ENCODE assay signal across 1 cellular context in the genomic region with DNA sequence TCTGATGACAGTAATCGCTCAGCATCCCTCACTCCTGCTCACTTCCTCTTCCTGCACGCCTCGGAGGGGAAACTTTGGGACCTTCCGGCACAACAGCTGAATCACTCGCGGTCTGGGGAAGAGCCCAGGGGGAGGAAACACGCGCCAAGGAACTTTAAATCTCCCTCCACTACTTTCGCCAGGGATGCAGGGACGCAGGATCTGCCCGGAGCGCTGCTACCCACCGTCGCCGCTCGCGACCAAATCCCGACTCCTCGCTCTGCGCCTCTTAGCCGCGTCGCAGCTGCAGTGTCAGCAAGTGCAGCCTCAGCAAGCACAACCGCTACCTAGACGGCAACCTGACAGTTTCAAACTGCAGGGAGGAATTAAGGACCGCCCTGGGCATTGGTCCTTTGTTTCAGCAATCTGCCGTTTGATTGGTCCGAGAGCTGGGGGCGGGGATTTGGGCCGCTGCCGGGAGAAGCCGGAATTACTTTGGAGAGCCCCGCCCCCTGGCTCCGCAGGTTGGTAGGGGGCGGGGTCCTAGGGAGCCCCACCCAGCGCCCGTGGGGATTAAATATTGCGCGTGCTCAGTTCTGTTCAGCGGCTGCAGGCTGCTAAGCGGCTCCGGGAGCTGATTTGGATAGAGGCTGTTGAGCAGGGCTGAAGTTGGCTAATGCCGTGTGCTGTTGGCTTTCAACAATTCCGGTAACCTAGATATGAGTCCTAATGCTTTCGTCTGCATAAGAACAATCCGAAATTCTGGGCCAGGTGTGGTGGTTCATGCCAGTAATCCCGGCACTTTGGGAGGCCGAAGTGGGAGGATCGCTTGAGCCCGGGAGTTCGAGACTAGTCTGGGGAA.
TF ChIP-seq lines count a peak whose summit lies in the region.

A gene with protein sequence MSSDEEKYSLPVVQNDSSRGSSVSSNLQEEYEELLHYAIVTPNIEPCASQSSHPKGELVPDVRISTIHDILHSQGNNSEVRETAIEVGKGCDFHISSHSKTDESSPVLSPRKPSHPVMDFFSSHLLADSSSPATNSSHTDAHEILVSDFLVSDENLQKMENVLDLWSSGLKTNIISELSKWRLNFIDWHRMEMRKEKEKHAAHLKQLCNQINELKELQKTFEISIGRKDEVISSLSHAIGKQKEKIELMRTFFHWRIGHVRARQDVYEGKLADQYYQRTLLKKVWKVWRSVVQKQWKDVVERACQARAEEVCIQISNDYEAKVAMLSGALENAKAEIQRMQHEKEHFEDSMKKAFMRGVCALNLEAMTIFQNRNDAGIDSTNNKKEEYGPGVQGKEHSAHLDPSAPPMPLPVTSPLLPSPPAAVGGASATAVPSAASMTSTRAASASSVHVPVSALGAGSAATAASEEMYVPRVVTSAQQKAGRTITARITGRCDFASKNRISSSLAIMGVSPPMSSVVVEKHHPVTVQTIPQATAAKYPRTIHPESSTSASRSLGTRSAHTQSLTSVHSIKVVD (minus strand): TSS at position 356 of the 841 bp plus-strand sequence. CDS start 4,500 bp downstream, outside the sequence.

TF ChIP-seq in K562, 482 proteins besides CTCF, POLR2A, EP300 and RAD21 (continued from another document and continues in another):
- TF ChIP-seq, protein P1, sequence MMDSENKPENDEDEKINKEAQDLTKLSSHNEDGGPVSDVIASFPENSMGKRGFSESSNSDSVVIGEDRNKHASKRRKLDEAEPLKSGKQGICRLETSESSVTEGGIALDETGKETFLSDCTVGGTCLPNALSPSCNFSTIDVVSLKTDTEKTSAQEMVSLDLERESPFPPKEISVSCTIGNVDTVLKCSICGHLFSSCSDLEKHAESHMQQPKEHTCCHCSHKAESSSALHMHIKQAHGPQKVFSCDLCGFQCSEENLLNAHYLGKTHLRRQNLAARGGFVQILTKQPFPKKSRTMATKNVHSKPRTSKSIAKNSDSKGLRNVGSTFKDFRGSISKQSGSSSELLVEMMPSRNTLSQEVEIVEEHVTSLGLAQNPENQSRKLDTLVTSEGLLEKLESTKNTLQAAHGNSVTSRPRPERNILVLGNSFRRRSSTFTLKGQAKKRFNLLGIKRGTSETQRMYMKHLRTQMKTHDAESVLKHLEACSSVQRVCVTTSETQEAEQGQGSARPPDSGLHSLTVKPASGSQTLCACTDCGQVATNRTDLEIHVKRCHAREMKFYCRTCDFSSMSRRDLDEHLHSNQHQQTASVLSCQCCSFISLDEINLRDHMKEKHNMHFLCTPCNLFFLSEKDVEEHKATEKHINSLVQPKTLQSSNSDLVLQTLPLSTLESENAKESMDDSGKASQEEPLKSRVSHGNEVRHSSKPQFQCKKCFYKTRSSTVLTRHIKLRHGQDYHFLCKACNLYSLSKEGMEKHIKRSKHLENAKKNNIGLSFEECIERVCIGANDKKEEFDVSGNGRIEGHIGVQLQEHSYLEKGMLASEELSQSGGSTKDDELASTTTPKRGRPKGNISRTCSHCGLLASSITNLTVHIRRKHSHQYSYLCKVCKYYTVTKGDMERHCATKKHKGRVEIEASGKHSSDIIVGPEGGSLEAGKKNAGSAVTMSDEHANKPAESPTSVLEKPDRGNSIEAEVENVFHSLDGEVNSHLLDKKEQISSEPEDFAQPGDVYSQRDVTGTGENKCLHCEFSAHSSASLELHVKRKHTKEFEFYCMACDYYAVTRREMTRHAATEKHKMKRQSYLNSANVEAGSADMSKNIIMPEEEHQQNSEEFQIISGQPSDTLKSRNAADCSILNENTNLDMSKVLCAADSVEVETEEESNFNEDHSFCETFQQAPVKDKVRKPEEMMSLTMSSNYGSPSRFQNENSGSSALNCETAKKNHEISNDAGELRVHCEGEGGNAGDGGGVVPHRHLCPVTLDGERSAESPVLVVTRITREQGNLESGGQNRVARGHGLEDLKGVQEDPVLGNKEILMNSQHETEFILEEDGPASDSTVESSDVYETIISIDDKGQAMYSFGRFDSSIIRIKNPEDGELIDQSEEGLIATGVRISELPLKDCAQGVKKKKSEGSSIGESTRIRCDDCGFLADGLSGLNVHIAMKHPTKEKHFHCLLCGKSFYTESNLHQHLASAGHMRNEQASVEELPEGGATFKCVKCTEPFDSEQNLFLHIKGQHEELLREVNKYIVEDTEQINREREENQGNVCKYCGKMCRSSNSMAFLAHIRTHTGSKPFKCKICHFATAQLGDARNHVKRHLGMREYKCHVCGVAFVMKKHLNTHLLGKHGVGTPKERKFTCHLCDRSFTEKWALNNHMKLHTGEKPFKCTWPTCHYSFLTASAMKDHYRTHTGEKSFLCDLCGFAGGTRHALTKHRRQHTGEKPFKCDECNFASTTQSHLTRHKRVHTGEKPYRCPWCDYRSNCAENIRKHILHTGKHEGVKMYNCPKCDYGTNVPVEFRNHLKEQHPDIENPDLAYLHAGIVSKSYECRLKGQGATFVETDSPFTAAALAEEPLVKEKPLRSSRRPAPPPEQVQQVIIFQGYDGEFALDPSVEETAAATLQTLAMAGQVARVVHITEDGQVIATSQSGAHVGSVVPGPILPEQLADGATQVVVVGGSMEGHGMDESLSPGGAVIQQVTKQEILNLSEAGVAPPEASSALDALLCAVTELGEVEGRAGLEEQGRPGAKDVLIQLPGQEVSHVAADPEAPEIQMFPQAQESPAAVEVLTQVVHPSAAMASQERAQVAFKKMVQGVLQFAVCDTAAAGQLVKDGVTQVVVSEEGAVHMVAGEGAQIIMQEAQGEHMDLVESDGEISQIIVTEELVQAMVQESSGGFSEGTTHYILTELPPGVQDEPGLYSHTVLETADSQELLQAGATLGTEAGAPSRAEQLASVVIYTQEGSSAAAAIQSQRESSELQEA (IDR thresholded peaks at IDR 0.05; ENCODE audit: low read depth) = peak; percentile 79
- TF ChIP-seq GATAD2B (IDR thresholded peaks at IDR 0.05; ENCODE audit: borderline replicate concordance) (peak; percentile 73; the same call in 1 of the 2 replicates), DMBX1 (CRISPR knock-in tag; IDR thresholded peaks at IDR 0.05; ENCODE audit: borderline replicate concordance) (no peak), SMAD2 (IDR thresholded peaks at IDR 0.05; ENCODE audit: low read depth, low read length) (no peak), HDAC3 (IDR thresholded peaks at IDR 0.05; ENCODE audit: borderline replicate concordance, partially characterized antibody) (peak; percentile 58), GABPB1 (CRISPR knock-in tag; IDR thresholded peaks at IDR 0.05) (peak; percentile 90; the same call in 1 of the 2 replicates), MIER1 (IDR thresholded peaks at IDR 0.05; ENCODE audit: low read depth) (0 out of 2 replicates have a peak, but pooled peaks have one; percentile 32), KLF13 (tag; IDR thresholded peaks at IDR 0.05; ENCODE audit: borderline replicate concordance, low read depth) (peak; percentile 21; the same call in 1 of the 2 replicates), ETV1 (tag; conservative IDR thresholded peaks at IDR 0.05; ENCODE audit: low read depth) (peak; percentile 89), ZNF224 (CRISPR knock-in tag; IDR thresholded peaks at IDR 0.05) (peak; percentile 32; the same call in 1 of the 2 replicates), TFAM (CRISPR knock-in tag; conservative IDR thresholded peaks at IDR 0.05) (no peak), DPF2 (IDR thresholded peaks at IDR 0.05) (peak; percentile 57; the same call in 1 of the 2 replicates), XRCC5 (IDR thresholded peaks at IDR 0.05; ENCODE audit: low read depth, low read length) (no peak), CHD2 (IDR thresholded peaks at IDR 0.05; ENCODE audit: low read depth, low read length) (peak; percentile 69; the same call in 1 of the 2 replicates), NFIC (IDR thresholded peaks at IDR 0.05) (peak; percentile 87), HDAC8 (tag; IDR thresholded peaks at IDR 0.05) (no peak), TAF1 (IDR thresholded peaks at IDR 0.05; ENCODE audit: control insufficient read depth, extremely low read depth, insufficient read depth, low read length, severe bottlenecking) (peak; percentile 85), GABPB2 (CRISPR knock-in tag; conservative IDR thresholded peaks at IDR 0.05) (no peak), FOXK2 (conservative IDR thresholded peaks at IDR 0.05 in 1 of 2, IDR thresholded peaks at IDR 0.05 in 1 of 2; ENCODE audit: low read depth in 2 of 2) (peak; percentile 86 to 87), POLR2AphosphoS2 (IDR thresholded peaks at IDR 0.05; ENCODE audit: low read length) (peak; percentile 64; the same call in 1 of the 2 replicates), RHOXF2B (CRISPR knock-in tag; conservative IDR thresholded peaks at IDR 0.05) (no peak), BMI1 (IDR thresholded peaks at IDR 0.05; ENCODE audit: low read length) (no peak), RBBP5 (IDR thresholded peaks at IDR 0.05; ENCODE audit: borderline replicate concordance, insufficient read depth, low read length, poor library complexity, severe bottlenecking) (peak; percentile 90), CAMTA2 (CRISPR knock-in tag; conservative IDR thresholded peaks at IDR 0.05) (no peak), NBN (IDR thresholded peaks at IDR 0.05; ENCODE audit: low read depth) (peak; percentile 66), DACH1 (IDR thresholded peaks at IDR 0.05; ENCODE audit: partially characterized antibody) (peak; percentile 76), ESRRA (IDR thresholded peaks at IDR 0.05; ENCODE audit: borderline replicate concordance, low read depth) (peak; percentile 57; the same call in 1 of the 2 replicates), MXI1 (IDR thresholded peaks at IDR 0.05; ENCODE audit: low read depth, low read length) (peak; percentile 74), PTTG1 (tag; IDR thresholded peaks at IDR 0.05; ENCODE audit: low read depth) (no peak), TEAD4 (IDR thresholded peaks at IDR 0.05; ENCODE audit: low read length) (no peak), TEAD4 (CRISPR knock-in tag; IDR thresholded peaks at IDR 0.05; ENCODE audit: borderline replicate concordance) (no peak), HMGN3 (IDR thresholded peaks at IDR 0.05; ENCODE audit: borderline replicate concordance, extremely low read depth, insufficient read length, low read depth, low read length) (peak; percentile 35)
- TF ChIP-seq, protein P2, sequence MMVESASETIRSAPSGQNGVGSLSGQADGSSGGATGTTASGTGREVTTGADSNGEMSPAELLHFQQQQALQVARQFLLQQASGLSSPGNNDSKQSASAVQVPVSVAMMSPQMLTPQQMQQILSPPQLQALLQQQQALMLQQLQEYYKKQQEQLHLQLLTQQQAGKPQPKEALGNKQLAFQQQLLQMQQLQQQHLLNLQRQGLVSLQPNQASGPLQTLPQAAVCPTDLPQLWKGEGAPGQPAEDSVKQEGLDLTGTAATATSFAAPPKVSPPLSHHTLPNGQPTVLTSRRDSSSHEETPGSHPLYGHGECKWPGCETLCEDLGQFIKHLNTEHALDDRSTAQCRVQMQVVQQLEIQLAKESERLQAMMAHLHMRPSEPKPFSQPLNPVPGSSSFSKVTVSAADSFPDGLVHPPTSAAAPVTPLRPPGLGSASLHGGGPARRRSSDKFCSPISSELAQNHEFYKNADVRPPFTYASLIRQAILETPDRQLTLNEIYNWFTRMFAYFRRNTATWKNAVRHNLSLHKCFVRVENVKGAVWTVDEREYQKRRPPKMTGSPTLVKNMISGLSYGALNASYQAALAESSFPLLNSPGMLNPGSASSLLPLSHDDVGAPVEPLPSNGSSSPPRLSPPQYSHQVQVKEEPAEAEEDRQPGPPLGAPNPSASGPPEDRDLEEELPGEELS (CRISPR knock-in tag; IDR thresholded peaks at IDR 0.05; ENCODE audit: borderline replicate concordance) = peak; percentile 29; the same call in 1 of the 2 replicates
- TF ChIP-seq, protein P3, sequence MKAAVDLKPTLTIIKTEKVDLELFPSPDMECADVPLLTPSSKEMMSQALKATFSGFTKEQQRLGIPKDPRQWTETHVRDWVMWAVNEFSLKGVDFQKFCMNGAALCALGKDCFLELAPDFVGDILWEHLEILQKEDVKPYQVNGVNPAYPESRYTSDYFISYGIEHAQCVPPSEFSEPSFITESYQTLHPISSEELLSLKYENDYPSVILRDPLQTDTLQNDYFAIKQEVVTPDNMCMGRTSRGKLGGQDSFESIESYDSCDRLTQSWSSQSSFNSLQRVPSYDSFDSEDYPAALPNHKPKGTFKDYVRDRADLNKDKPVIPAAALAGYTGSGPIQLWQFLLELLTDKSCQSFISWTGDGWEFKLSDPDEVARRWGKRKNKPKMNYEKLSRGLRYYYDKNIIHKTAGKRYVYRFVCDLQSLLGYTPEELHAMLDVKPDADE (conservative IDR thresholded peaks at IDR 0.05; ENCODE audit: control insufficient read depth, low read depth, low read length) = 0 out of 2 replicates have a peak, but pooled peaks have one; percentile 28
- TF ChIP-seq, protein P4, sequence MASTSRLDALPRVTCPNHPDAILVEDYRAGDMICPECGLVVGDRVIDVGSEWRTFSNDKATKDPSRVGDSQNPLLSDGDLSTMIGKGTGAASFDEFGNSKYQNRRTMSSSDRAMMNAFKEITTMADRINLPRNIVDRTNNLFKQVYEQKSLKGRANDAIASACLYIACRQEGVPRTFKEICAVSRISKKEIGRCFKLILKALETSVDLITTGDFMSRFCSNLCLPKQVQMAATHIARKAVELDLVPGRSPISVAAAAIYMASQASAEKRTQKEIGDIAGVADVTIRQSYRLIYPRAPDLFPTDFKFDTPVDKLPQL (IDR thresholded peaks at IDR 0.05; ENCODE audit: extremely low read depth, insufficient read length) = no peak
- TF ChIP-seq, protein P5, sequence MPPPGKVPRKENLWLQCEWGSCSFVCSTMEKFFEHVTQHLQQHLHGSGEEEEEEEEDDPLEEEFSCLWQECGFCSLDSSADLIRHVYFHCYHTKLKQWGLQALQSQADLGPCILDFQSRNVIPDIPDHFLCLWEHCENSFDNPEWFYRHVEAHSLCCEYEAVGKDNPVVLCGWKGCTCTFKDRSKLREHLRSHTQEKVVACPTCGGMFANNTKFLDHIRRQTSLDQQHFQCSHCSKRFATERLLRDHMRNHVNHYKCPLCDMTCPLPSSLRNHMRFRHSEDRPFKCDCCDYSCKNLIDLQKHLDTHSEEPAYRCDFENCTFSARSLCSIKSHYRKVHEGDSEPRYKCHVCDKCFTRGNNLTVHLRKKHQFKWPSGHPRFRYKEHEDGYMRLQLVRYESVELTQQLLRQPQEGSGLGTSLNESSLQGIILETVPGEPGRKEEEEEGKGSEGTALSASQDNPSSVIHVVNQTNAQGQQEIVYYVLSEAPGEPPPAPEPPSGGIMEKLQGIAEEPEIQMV (tag; conservative IDR thresholded peaks at IDR 0.05; ENCODE audit: low read depth) = no peak
- TF ChIP-seq, protein P6, sequence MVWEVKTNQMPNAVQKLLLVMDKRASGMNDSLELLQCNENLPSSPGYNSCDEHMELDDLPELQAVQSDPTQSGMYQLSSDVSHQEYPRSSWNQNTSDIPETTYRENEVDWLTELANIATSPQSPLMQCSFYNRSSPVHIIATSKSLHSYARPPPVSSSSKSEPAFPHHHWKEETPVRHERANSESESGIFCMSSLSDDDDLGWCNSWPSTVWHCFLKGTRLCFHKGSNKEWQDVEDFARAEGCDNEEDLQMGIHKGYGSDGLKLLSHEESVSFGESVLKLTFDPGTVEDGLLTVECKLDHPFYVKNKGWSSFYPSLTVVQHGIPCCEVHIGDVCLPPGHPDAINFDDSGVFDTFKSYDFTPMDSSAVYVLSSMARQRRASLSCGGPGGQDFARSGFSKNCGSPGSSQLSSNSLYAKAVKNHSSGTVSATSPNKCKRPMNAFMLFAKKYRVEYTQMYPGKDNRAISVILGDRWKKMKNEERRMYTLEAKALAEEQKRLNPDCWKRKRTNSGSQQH (CRISPR knock-in tag; IDR thresholded peaks at IDR 0.05) = 0 out of 2 replicates have a peak, but pooled peaks have one; percentile 42
- TF ChIP-seq, protein P7, sequence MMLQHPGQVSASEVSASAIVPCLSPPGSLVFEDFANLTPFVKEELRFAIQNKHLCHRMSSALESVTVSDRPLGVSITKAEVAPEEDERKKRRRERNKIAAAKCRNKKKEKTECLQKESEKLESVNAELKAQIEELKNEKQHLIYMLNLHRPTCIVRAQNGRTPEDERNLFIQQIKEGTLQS (IDR thresholded peaks at IDR 0.05) = peak; percentile 50; the same call in 1 of the 2 replicates
- TF ChIP-seq, protein P7 (CRISPR knock-in tag; conservative IDR thresholded peaks at IDR 0.05) = 0 out of 2 replicates have a peak, but pooled peaks have one; percentile 36
